In genomic region chr9:129822825-129823162, GRCh38 we compare ENCODE assay signal across 8 cellular contexts. TPM values are rescaled to one million over a fixed set of nuclear protein-coding genes. Genes with fewer than 3 reads are reported as not detected.
DNase-seq lines count a peak whose midpoint lies in the region; ATAC-seq and TF ChIP-seq lines count a peak whose summit lies in the region.

No MANE protein-coding gene starts in this region.

- H2AFZ ChIP-seq in DND-41 (ENCODE audit: low read depth, low read length) (no peak overlapping the region), OCI-LY7 (ENCODE audit: low read length) (no peak overlapping the region)

- H3K27ac ChIP-seq in DND-41 (ENCODE audit: low read length) (peak overlapping the region; percentile 76), OCI-LY7 (ENCODE audit: low read depth, low read length, poor library complexity, severe bottlenecking) (peak overlapping the region; percentile 19), neutrophil (peak overlapping the region; percentile 86)

- H3K9me3 ChIP-seq in DND-41 (ENCODE audit: insufficient read depth, low read length, severe bottlenecking) (no peaks in the 10 kb centered on the region), OCI-LY7 (ENCODE audit: low read length) (no peaks in the 10 kb centered on the region), neutrophil (no peaks in the 10 kb centered on the region)

- peak overlapping the region; percentile 94 for H3K4me2 ChIP-seq in DND-41 (ENCODE audit: insufficient read depth, low read length)
- peak overlapping the region; percentile 89 for H3K4me2 ChIP-seq in OCI-LY7 (ENCODE audit: low read length)

- no peak for ATAC-seq in DND-41 (ENCODE audit: insufficient read depth, low read depth)
- ATAC-seq in HG03280 (IDR thresholded peaks at IDR 0.05; ENCODE audit: unreplicated experiment) = no peak

- H3K4me1 ChIP-seq in DND-41 (ENCODE audit: insufficient read depth, low read length) (peaks cover 15% of the 10 kb centered on the region), OCI-LY7 (ENCODE audit: insufficient read depth, low read length, poor library complexity, severe bottlenecking) (peaks cover 9% of the 10 kb centered on the region), neutrophil (ENCODE audit: control insufficient read depth in 1 of 2, insufficient read depth in 1 of 2, low read depth in 1 of 2, low read length in 1 of 2) (peaks cover 29 to 48% of the 10 kb centered on the region in 2 experiments)

- CTCF ChIA-PET in OCI-LY7 (lab: Charles Lee; ENCODE audit: unreplicated experiment) = no interaction called here

- H4K20me1 ChIP-seq in DND-41 (ENCODE audit: insufficient read depth, low read length) (peaks cover 17% of the 10 kb centered on the region), OCI-LY7 (ENCODE audit: insufficient read depth, low read length) (no peaks in the 10 kb centered on the region)

- H3K9me2 ChIP-seq in OCI-LY7 (ENCODE audit: insufficient read depth, low read length) = no peaks in the 10 kb centered on the region

- TF ChIP-seq CTCF in DND-41 (IDR thresholded peaks at IDR 0.05; ENCODE audit: borderline replicate concordance, extremely low read depth, low read length, poor library complexity, severe bottlenecking) (no peak), OCI-LY7 (conservative IDR thresholded peaks at IDR 0.05; ENCODE audit: low read length) (no peak), epithelial cell of esophagus (IDR thresholded peaks at IDR 0.05; ENCODE audit: insufficient read depth, low read depth, low read length, missing control alignments) (no peak), neutrophil (IDR thresholded peaks at IDR 0.05) (no peak)

- H3K79me2 ChIP-seq in DND-41 (ENCODE audit: insufficient read depth, low read length) (peaks cover 34% of the 10 kb centered on the region), OCI-LY7 (ENCODE audit: insufficient read depth, low read depth, low read length) (peaks cover 17% of the 10 kb centered on the region; the same call in 1 of the 2 replicates)

- peak overlapping the region; percentile 62 to 97 for H3K4me3 ChIP-seq in DND-41 (ENCODE audit: low read depth in 1 of 2, low read length in 2 of 2)
- H3K4me3 ChIP-seq in OCI-LY7 (ENCODE audit: low read depth, low read length, poor library complexity, severe bottlenecking) = peak overlapping the region; percentile 99
- H3K4me3 ChIP-seq in epithelial cell of esophagus (ENCODE audit: low read length) = peak overlapping the region; percentile 69
- peak overlapping the region; percentile 78 to 86 for H3K4me3 ChIP-seq in neutrophil (ENCODE audit: low read depth in 1 of 2, low read length in 1 of 2)

- DNase-seq in DND-41 = no peak
- no peak for DNase-seq in OCI-LY7 (ENCODE audit: low spot score)
- DNase-seq in epithelial cell of esophagus (ENCODE audit: low read depth) = no peak
- no peak for DNase-seq in NCI-H187 treated with DMSO at 0.1 percent for 48 hours (lab: John Stamatoyannopoulos, UW)
- no peak for DNase-seq in SHP77 treated with DMSO at 0.1 percent for 48 hours (lab: John Stamatoyannopoulos, UW)
- DNase-seq in iPS-NIHi7 (ENCODE audit: extremely low spot score) = no peak

- BruUV-seq in OCI-LY7 (replicated peaks; lab: Mats Ljungman, UMichigan) = no TSS peak

- peaks cover 47% of the 10 kb centered on the region for H3K36me3 ChIP-seq in DND-41 (ENCODE audit: insufficient read depth, low read length)
- H3K36me3 ChIP-seq in OCI-LY7 (ENCODE audit: insufficient read depth, low read length) = peaks cover 60% of the 10 kb centered on the region
- peaks cover 52% of the 10 kb centered on the region for H3K36me3 ChIP-seq in neutrophil

- peak overlapping the region; percentile 82 for H3K9ac ChIP-seq in DND-41 (ENCODE audit: low read depth, low read length)

- POLR2A ChIA-PET in OCI-LY7 (lab: Charles Lee) = no interaction called here

- intact Hi-C loops in OCI-LY7 (cut with micrococcal nuclease; ENCODE audit: unreplicated experiment) = no loop called here

- H3K27me3 ChIP-seq in DND-41 (ENCODE audit: insufficient read depth, low read length, poor library complexity) = no peaks in the 10 kb centered on the region
- H3K27me3 ChIP-seq in neutrophil = no peaks in the 10 kb centered on the region

RNA-seq across cellular contexts. Expression of gene TOR1A, which starts 1.1 kb away (rescaled TPM):
- 32.7 and 34.9 TPM in 2 replicates for total RNA-seq in OCI-LY7 (2014; rRNA removed; shearing (Covaris generic))
- 37.0 and 37.4 TPM in 2 replicates for total RNA-seq in OCI-LY7 (2022)

RNA-seq across cellular contexts. Expression of gene C9orf78, which starts 12.3 kb away (rescaled TPM):
- 49.4 and 57.6 TPM in 2 replicates for total RNA-seq in OCI-LY7 (2014; rRNA removed; shearing (Covaris generic))
- 60.6 and 62.4 TPM in 2 replicates for total RNA-seq in OCI-LY7 (2022)

RNA-seq across cellular contexts. Expression of gene USP20, which starts 12.5 kb away (rescaled TPM):
- total RNA-seq in OCI-LY7 (2014; rRNA removed; shearing (Covaris generic)) = 14.4 and 15.5 TPM in 2 replicates
- 24.1 and 26.1 TPM in 2 replicates for total RNA-seq in OCI-LY7 (2022)

RNA-seq across cellular contexts. Expression of gene TOR1B, which starts 19.8 kb away (rescaled TPM):
- total RNA-seq in OCI-LY7 (2014; rRNA removed; shearing (Covaris generic)) = 12.0 and 13.3 TPM in 2 replicates
- total RNA-seq in OCI-LY7 (2022) = 14.9 and 18.4 TPM in 2 replicates

Comparison
In these comparisons a context has a peak if more than half of its experiments do, and no peak if none do; other contexts are left out.
1. H3K27ac ChIP-seq: peak in every context shown above with its lines; median percentile 86 in neutrophil; 76 in DND-41; 19 in OCI-LY7.